ENCODE assay signal across 21 cellular contexts in the genomic region with DNA sequence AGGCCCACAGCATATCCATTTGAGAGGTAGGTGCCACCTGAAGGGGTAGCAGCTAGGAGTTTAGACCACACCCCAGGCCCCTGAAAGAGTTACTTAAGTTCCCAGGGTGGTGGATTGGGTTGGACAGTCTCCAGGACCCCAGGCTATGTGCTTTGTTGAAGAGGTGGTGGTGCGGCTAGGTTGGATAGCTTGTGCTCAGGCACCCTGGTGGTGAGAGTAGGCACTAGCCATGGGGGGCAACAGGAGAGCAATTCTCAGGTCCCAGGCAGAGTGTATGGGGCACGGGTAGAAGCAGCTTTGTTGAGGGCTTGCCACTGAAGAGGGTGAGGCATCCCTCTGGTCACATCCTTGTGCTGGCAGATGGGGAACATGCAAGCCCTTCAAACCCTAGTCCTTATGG. TPM values are rescaled to one million over a fixed set of nuclear protein-coding genes. Genes with fewer than 3 reads are reported as not detected.
A peak's percentile ranks its signal among the peaks of the same experiment; 100 is the strongest.
DNase-seq lines count a peak whose midpoint lies in the region; ATAC-seq and TF ChIP-seq lines count a peak whose summit lies in the region.
"Had no signal": no experiment of that assay in that cellular context is flagged by ENCODE, and none has a peak within 500 bp of the region (broad histone marks: within the 10 kb centered on the region; RNA-seq: fewer than 3 reads in every experiment).

No MANE protein-coding gene starts in this region.

- no peak overlapping the region for H4K91ac ChIP-seq in mesenchymal stem cell (ENCODE audit: low read length)

- H3K9ac ChIP-seq in mesenchymal stem cell (ENCODE audit: low read length), result no peak overlapping the region

- H2BK5ac ChIP-seq in mesenchymal stem cell (ENCODE audit: low read depth, low read length, poor library complexity, severe bottlenecking), result no peak overlapping the region

- H3K4me1 ChIP-seq in mesenchymal stem cell (ENCODE audit: control insufficient read depth, insufficient read depth, low read depth, low read length), result no peaks in the 10 kb centered on the region

- H3K27me3 Mint-ChIP-seq in HFFc6 (ENCODE audit: insufficient read depth), result peaks cover 6% of the 10 kb centered on the region

- in situ Hi-C loops in brain microvascular endothelial cell (cut with HindIII; ENCODE audit: low pct_ligation_motif_present, low sequenced_read_pairs), result no loop called here

- H3K36me3 Mint-ChIP-seq in HFFc6 (ENCODE audit: low read depth), result peaks cover 10% of the 10 kb centered on the region; the same call in 1 of the 2 replicates
- H3K36me3 Mint-ChIP-seq: CD14-positive monocyte; CD8-positive, alpha-beta T cell had no signal

- H3K27me3 ChIP-seq in brain microvascular endothelial cell (replicated peaks) (no peaks in the 10 kb centered on the region), mesenchymal stem cell (ENCODE audit: control insufficient read depth in 1 of 2, insufficient read depth in 1 of 2, low read length in 2 of 2) (no peaks in the 10 kb centered on the region)

- H3K27ac ChIP-seq in brain microvascular endothelial cell, result peak overlapping the region; percentile 40
- no peak overlapping the region for H3K27ac ChIP-seq in mesenchymal stem cell (ENCODE audit: low read length, poor library complexity, severe bottlenecking)
- H3K27ac ChIP-seq: A549 had no signal

- no peak overlapping the region for H2AFZ ChIP-seq in mesenchymal stem cell (ENCODE audit: low read depth, low read length)

- no peak overlapping the region for H2BK15ac ChIP-seq in mesenchymal stem cell (ENCODE audit: low read depth, poor library complexity, severe bottlenecking)

- H3K27ac Mint-ChIP-seq in HFFc6, result no peak overlapping the region
- H3K27ac Mint-ChIP-seq: CD14-positive monocyte; CD8-positive, alpha-beta T cell; H9 had no signal

- peaks cover 11% of the 10 kb centered on the region for H3K9me3 ChIP-seq in mesenchymal stem cell (ENCODE audit: control insufficient read depth, low read length)

- H3K79me1 ChIP-seq in mesenchymal stem cell (replicated peaks; ENCODE audit: low read length, poor library complexity, severe bottlenecking), result no peaks in the 10 kb centered on the region

- DNase-seq in HFFc6 (no peak), brain microvascular endothelial cell (no peak), mesenchymal stem cell (no peak), NCI-H510A (lab: John Stamatoyannopoulos, UW) (no peak), H4 (ENCODE audit: low spot score) (no peak)
- DNase-seq: CD8-positive, alpha-beta T cell; COR-L47; DMS153; DND-41; GDM1; H9; Karpas-422 had no signal

- H3K18ac ChIP-seq in mesenchymal stem cell (ENCODE audit: low read depth in 1 of 2, low read length in 2 of 2), result peak overlapping the region in 1 of 2 experiments; percentile 70

- H2BK120ac ChIP-seq in mesenchymal stem cell (ENCODE audit: low read depth, low read length), result no peak overlapping the region

- 98% methylated on average over 2 of the region's 2 CpGs for WGBS in mesenchymal stem cell

- peaks cover 37% of the 10 kb centered on the region for H3K4me1 Mint-ChIP-seq in HFFc6 (ENCODE audit: low read depth)

- 0 out of 3 replicates have a peak, but pooled peaks have one; percentile 10 for TF ChIP-seq CTCF in GM12872 (IDR thresholded peaks at IDR 0.05; ENCODE audit: insufficient read depth, low read depth, low read length)
- TF ChIP-seq CTCF in HFFc6 (IDR thresholded peaks at IDR 0.05), result peak; percentile 19; the same call in 1 of the 2 replicates
- TF ChIP-seq CTCF in brain microvascular endothelial cell (IDR thresholded peaks at IDR 0.05; ENCODE audit: low read depth, low read length, missing control alignments), result peak; percentile 14

- ATAC-seq in GM21515 (IDR thresholded peaks at IDR 0.05; ENCODE audit: unreplicated experiment) (no peak), GM19328 (IDR thresholded peaks at IDR 0.05; ENCODE audit: unreplicated experiment) (no peak)
- ATAC-seq: A549; CD8-positive, alpha-beta T cell; GM12878; HepG2 had no signal

- H4K8ac ChIP-seq in mesenchymal stem cell (ENCODE audit: low read length), result peak overlapping the region; percentile 66

- H3K36me3 ChIP-seq in brain microvascular endothelial cell (replicated peaks), result no peaks in the 10 kb centered on the region
- no peaks in the 10 kb centered on the region for H3K36me3 ChIP-seq in mesenchymal stem cell (ENCODE audit: control insufficient read depth in 1 of 2, insufficient read depth in 2 of 2, low read depth in 1 of 2, low read length in 2 of 2)

- peak overlapping the region; percentile 2 to 10 for H2BK12ac ChIP-seq in mesenchymal stem cell (ENCODE audit: low read length in 2 of 2)

- H2AK5ac ChIP-seq in mesenchymal stem cell (ENCODE audit: low read length, severe bottlenecking), result no peak overlapping the region

- no peak overlapping the region for H3K4me2 ChIP-seq in mesenchymal stem cell (ENCODE audit: low read length, poor library complexity, severe bottlenecking)
- H3K4me2 ChIP-seq: A549 had no signal

- peaks cover 15% of the 10 kb centered on the region for H3K9me3 Mint-ChIP-seq in HFFc6

- H3K14ac ChIP-seq in mesenchymal stem cell (ENCODE audit: low read length in 2 of 2), result peak overlapping the region in 1 of 2 experiments; percentile 77

- H3K4me3 Mint-ChIP-seq in HFFc6, result no peak overlapping the region
- H3K4me3 Mint-ChIP-seq: CD14-positive monocyte; CD8-positive, alpha-beta T cell; H9 had no signal

- no peak overlapping the region for H3K23ac ChIP-seq in mesenchymal stem cell (ENCODE audit: low read length in 2 of 2)

- no peak overlapping the region for H3K4ac ChIP-seq in mesenchymal stem cell (ENCODE audit: low read depth in 1 of 2, low read length in 2 of 2)

- no peak overlapping the region for H3K4me3 ChIP-seq in brain microvascular endothelial cell (ENCODE audit: low read depth, low read length)
- no peak overlapping the region for H3K4me3 ChIP-seq in mesenchymal stem cell (ENCODE audit: insufficient read depth in 1 of 2, low read depth in 1 of 2, low read length in 2 of 2)
- H3K4me3 ChIP-seq: A549, GM12878 had no signal

RNA-seq across cellular contexts. Expression of gene PF4, which starts 5.6 kb away (rescaled TPM):
- under 1 TPM in 1 of 6 experiments, not detected in 5; 0.33 TPM for total RNA-seq in HFFc6 (2021; fragmentation: NEBNext Ultra II Directional; extraction: Animal tissue kit (Norgen Biotek cat#: 25700))
- 0.58 TPM for polyA plus RNA-seq in mesenchymal stem cell (2013, experiment 1 of 2)
- polyA plus RNA-seq in mesenchymal stem cell (2013, experiment 2 of 2), result 0.84 TPM
- total RNA-seq in H4 (2014; rRNA removed; shearing (Covaris generic)), result not detected in 2 replicates
- total RNA-seq: CD8-positive, alpha-beta T cell; GM12878; HepG2 had no signal
- polyA plus RNA-seq: AG04450, BJ, GM12878, HepG2 had no signal

RNA-seq across cellular contexts. Expression of gene PPBP, which starts 11.8 kb away (rescaled TPM):
- not detected for total RNA-seq in HFFc6 (2021; fragmentation: NEBNext Ultra II Directional; extraction: Animal tissue kit (Norgen Biotek cat#: 25700))
- not detected for polyA plus RNA-seq in mesenchymal stem cell (2013, experiment 1 of 2)
- polyA plus RNA-seq in mesenchymal stem cell (2013, experiment 2 of 2), result not detected
- not detected in 2 replicates for total RNA-seq in H4 (2014; rRNA removed; shearing (Covaris generic))
- total RNA-seq: GM12878, HepG2 had no signal
- polyA plus RNA-seq: AG04450, BJ, GM12878, HepG2 had no signal

RNA-seq across cellular contexts. Expression of gene CXCL5, which starts 22.3 kb away (rescaled TPM):
- total RNA-seq in HFFc6 (2021; fragmentation: NEBNext Ultra II Directional; extraction: Animal tissue kit (Norgen Biotek cat#: 25700)), result under 1 TPM in 3 of 6 experiments, not detected in 3; 0.07 to 0.17 (median 0.14) TPM
- polyA plus RNA-seq in mesenchymal stem cell (2013, experiment 1 of 2), result 0.94 TPM
- 1.3 TPM for polyA plus RNA-seq in mesenchymal stem cell (2013, experiment 2 of 2)
- not detected in 2 replicates for total RNA-seq in H4 (2014; rRNA removed; shearing (Covaris generic))
- total RNA-seq: CD8-positive, alpha-beta T cell; GM12878; HepG2 had no signal
- polyA plus RNA-seq: GM12878, HepG2 had no signal
